Comparison of ENCODE assay signal across 2 cellular contexts in genomic region chr12:25812295-25812694, GRCh38.
TF ChIP-seq lines count a peak whose summit lies in the region.

No MANE protein-coding gene starts in this region.

TF ChIP-seq in SK-N-SH, 30 proteins besides CTCF, POLR2A, EP300 and RAD21 (continued from another document):
- TF ChIP-seq REST (IDR thresholded peaks at IDR 0.05; ENCODE audit: low read depth, low read length) (no peak), RFX5 (IDR thresholded peaks at IDR 0.05; ENCODE audit: low read length) (no peak), TCF12 (IDR thresholded peaks at IDR 0.05) (no peak), FOXJ3 (CRISPR knock-in tag; IDR thresholded peaks at IDR 0.05) (no peak), SMC3 (IDR thresholded peaks at IDR 0.05; ENCODE audit: low read depth, low read length) (no peak), EZH2phosphoT487 (IDR thresholded peaks at IDR 0.05; ENCODE audit: borderline replicate concordance, low read depth) (no peak), GABPA (IDR thresholded peaks at IDR 0.05; ENCODE audit: low read depth) (no peak), PBX3 (IDR thresholded peaks at IDR 0.05) (no peak), FOXM1 (IDR thresholded peaks at IDR 0.05; ENCODE audit: low read depth) (no peak), GATA2 (CRISPR knock-in tag; IDR thresholded peaks at IDR 0.05) (no peak), POLR2AphosphoS5 (IDR thresholded peaks at IDR 0.05; ENCODE audit: low read depth, low read length) (no peak), NFIC (IDR thresholded peaks at IDR 0.05; ENCODE audit: borderline replicate concordance) (no peak), USF1 (IDR thresholded peaks at IDR 0.05; ENCODE audit: borderline replicate concordance, low read depth) (no peak), IRF3 (IDR thresholded peaks at IDR 0.05; ENCODE audit: low read depth, low read length) (no peak), TAF1 (IDR thresholded peaks at IDR 0.05; ENCODE audit: borderline replicate concordance, low read depth, low read length) (no peak)

TF ChIP-seq in SK-N-SH treated with all-trans-retinoic acid at 6 μM for 48 hours, 23 proteins besides CTCF, POLR2A, EP300 and RAD21 (continued from another document):
- TF ChIP-seq POU6F1 (CRISPR knock-in tag; IDR thresholded peaks at IDR 0.05; ENCODE audit: borderline replicate concordance, low read depth) (no peak), TOX (CRISPR knock-in tag; IDR thresholded peaks at IDR 0.05; ENCODE audit: borderline replicate concordance) (no peak), ZC3H10 (CRISPR knock-in tag; IDR thresholded peaks at IDR 0.05) (no peak)
